ENCODE assay signal across 1 cellular context in the genomic region with DNA sequence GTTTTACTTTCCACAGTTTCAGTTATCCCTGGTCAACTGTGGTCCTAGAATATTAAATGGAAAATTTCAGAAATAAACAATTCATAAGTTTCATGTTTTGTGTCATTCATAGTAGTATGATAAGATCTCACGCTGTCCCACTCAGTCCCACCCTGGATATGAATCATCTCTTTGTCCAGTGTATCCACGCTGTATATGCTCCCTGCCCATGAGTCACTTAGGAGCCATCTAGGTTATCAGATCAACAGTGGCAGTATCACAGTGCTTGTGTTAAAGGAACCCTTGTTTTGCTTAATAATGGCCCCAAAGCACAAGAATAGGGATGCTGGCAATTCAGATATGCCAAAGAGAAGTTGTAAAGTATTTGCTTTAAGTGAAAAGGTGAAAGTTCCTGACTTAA.
TF ChIP-seq lines count a peak whose summit lies in the region.

No MANE protein-coding gene starts in this region.

TF ChIP-seq in SK-N-SH treated with all-trans-retinoic acid at 6 μM for 48 hours, 23 proteins besides CTCF, POLR2A, EP300 and RAD21 (continued from another document):
- TF ChIP-seq, protein P1, sequence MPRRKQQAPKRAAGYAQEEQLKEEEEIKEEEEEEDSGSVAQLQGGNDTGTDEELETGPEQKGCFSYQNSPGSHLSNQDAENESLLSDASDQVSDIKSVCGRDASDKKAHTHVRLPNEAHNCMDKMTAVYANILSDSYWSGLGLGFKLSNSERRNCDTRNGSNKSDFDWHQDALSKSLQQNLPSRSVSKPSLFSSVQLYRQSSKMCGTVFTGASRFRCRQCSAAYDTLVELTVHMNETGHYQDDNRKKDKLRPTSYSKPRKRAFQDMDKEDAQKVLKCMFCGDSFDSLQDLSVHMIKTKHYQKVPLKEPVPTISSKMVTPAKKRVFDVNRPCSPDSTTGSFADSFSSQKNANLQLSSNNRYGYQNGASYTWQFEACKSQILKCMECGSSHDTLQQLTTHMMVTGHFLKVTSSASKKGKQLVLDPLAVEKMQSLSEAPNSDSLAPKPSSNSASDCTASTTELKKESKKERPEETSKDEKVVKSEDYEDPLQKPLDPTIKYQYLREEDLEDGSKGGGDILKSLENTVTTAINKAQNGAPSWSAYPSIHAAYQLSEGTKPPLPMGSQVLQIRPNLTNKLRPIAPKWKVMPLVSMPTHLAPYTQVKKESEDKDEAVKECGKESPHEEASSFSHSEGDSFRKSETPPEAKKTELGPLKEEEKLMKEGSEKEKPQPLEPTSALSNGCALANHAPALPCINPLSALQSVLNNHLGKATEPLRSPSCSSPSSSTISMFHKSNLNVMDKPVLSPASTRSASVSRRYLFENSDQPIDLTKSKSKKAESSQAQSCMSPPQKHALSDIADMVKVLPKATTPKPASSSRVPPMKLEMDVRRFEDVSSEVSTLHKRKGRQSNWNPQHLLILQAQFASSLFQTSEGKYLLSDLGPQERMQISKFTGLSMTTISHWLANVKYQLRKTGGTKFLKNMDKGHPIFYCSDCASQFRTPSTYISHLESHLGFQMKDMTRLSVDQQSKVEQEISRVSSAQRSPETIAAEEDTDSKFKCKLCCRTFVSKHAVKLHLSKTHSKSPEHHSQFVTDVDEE (CRISPR knock-in tag; IDR thresholded peaks at IDR 0.05), result no peak
- TF ChIP-seq, protein P2, sequence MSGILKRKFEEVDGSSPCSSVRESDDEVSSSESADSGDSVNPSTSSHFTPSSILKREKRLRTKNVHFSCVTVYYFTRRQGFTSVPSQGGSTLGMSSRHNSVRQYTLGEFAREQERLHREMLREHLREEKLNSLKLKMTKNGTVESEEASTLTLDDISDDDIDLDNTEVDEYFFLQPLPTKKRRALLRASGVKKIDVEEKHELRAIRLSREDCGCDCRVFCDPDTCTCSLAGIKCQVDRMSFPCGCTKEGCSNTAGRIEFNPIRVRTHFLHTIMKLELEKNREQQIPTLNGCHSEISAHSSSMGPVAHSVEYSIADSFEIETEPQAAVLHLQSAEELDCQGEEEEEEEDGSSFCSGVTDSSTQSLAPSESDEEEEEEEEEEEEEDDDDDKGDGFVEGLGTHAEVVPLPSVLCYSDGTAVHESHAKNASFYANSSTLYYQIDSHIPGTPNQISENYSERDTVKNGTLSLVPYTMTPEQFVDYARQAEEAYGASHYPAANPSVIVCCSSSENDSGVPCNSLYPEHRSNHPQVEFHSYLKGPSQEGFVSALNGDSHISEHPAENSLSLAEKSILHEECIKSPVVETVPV (CRISPR knock-in tag; IDR thresholded peaks at IDR 0.05), result no peak
- TF ChIP-seq ISL1 (CRISPR knock-in tag; IDR thresholded peaks at IDR 0.05), result no peak
- TF ChIP-seq, protein P3, sequence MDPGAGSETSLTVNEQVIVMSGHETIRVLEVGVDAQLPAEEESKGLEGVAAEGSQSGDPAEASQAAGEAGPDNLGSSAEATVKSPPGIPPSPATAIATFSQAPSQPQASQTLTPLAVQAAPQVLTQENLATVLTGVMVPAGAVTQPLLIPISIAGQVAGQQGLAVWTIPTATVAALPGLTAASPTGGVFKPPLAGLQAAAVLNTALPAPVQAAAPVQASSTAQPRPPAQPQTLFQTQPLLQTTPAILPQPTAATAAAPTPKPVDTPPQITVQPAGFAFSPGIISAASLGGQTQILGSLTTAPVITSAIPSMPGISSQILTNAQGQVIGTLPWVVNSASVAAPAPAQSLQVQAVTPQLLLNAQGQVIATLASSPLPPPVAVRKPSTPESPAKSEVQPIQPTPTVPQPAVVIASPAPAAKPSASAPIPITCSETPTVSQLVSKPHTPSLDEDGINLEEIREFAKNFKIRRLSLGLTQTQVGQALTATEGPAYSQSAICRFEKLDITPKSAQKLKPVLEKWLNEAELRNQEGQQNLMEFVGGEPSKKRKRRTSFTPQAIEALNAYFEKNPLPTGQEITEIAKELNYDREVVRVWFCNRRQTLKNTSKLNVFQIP (CRISPR knock-in tag; IDR thresholded peaks at IDR 0.05; ENCODE audit: borderline replicate concordance, low read depth), result no peak
- TF ChIP-seq ZNF565 (CRISPR knock-in tag; conservative IDR thresholded peaks at IDR 0.05; ENCODE audit: low read depth), result no peak
- TF ChIP-seq TOX (CRISPR knock-in tag; IDR thresholded peaks at IDR 0.05; ENCODE audit: borderline replicate concordance), result no peak
- TF ChIP-seq ESRRG (CRISPR knock-in tag; IDR thresholded peaks at IDR 0.05), result no peak
- TF ChIP-seq, protein P4, sequence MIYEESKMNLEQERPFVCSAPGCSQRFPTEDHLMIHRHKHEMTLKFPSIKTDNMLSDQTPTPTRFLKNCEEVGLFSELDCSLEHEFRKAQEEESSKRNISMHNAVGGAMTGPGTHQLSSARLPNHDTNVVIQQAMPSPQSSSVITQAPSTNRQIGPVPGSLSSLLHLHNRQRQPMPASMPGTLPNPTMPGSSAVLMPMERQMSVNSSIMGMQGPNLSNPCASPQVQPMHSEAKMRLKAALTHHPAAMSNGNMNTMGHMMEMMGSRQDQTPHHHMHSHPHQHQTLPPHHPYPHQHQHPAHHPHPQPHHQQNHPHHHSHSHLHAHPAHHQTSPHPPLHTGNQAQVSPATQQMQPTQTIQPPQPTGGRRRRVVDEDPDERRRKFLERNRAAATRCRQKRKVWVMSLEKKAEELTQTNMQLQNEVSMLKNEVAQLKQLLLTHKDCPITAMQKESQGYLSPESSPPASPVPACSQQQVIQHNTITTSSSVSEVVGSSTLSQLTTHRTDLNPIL (CRISPR knock-in tag; IDR thresholded peaks at IDR 0.05; ENCODE audit: low read depth), result no peak
